Comparison of ENCODE assay signal across 8 cellular contexts in the genomic region with DNA sequence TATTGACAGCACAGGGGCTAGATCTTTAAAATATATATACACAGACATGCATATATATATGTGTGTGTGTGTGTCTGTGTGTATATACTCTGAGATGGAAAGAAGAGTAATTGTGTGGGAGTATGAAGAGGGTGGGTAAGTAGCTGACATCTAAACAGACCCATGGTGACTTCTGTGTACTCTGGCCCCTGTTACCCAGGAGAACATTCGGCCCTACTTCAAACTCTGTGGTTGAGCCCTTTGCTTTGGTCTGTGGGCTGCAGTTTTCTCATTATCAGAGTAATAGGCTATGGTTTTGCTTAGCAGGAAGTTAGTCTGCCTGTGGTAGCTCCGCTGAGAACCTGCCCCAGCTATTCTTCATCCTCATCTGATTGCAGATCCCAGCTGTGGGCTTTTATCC.
DNase-seq lines count a peak whose midpoint lies in the region; ATAC-seq and TF ChIP-seq lines count a peak whose summit lies in the region.

No MANE protein-coding gene starts in this region.

- H3K36me3 ChIP-seq in mesendoderm (ENCODE audit: control insufficient read depth, insufficient read depth, low read length) (no peaks in the 10 kb centered on the region), heart right ventricle (peaks cover 0 to 21% (median 0%) of the 10 kb centered on the region in 9 donors)

- H3K56ac ChIP-seq in mesendoderm (ENCODE audit: low read length) = no peak overlapping the region

- peaks cover 18% of the 10 kb centered on the region for H3K79me2 ChIP-seq in mesendoderm (ENCODE audit: control insufficient read depth, insufficient read depth, low read length)

- H4K8ac ChIP-seq in mesendoderm (ENCODE audit: low read depth, low read length) = no peak overlapping the region

- H3K18ac ChIP-seq in mesendoderm (ENCODE audit: low read length) = no peak overlapping the region

- no peak overlapping the region for H2BK15ac ChIP-seq in mesendoderm (replicated peaks; ENCODE audit: low read depth)

- DNase-seq in GDM1 (lab: John Stamatoyannopoulos, UW) (peak; percentile 23), HT1080 (ENCODE audit: low read depth) (peak; percentile 5), mesendoderm (peak; percentile 72), DMS79 (lab: John Stamatoyannopoulos, UW) (no peak), NCI-H446 (lab: John Stamatoyannopoulos, UW) (no peak), heart right ventricle (no peak)
- peak; percentile 55 for DNase-seq in activated CD8-positive, alpha-beta memory T cell treated with anti-CD3 and anti-CD28 coated beads, Interleukin-2, amount 50 U/mL, for 48 hours

- H4K5ac ChIP-seq in mesendoderm (ENCODE audit: low read length) = no peak overlapping the region

- H3K23ac ChIP-seq in mesendoderm (ENCODE audit: low read length) = no peak overlapping the region

- peaks cover 9% of the 10 kb centered on the region for H3K79me1 ChIP-seq in mesendoderm (ENCODE audit: low read length)

- H3K4me3 ChIP-seq in mesendoderm (ENCODE audit: low read length) = no peak overlapping the region
- no peak overlapping the region for H3K4me3 ChIP-seq in heart right ventricle

- intact Hi-C loops in heart right ventricle (cut with DNase I) = no loop called here

- peaks cover 0 to 13% (median 0%) of the 10 kb centered on the region in 11 donors for H3K9me3 ChIP-seq in heart right ventricle

- WGBS in mesendoderm (ENCODE audit: extremely low coverage, insufficient coverage, low lambda C conversion rate) = no CpG with 5 or more reads among the region's 2 CpGs
- WGBS in heart right ventricle, 2 donors = 60 to 65% methylated on average over 2 of the region's 2 CpGs

- H3K27ac ChIP-seq in mesendoderm (ENCODE audit: low read depth, low read length) (peak overlapping the region; percentile 22), heart right ventricle (peak overlapping the region in 2 of 10 donors; percentile 48 to 65)

- ATAC-seq in GM21360 (IDR thresholded peaks at IDR 0.05; ENCODE audit: unreplicated experiment) = peak; percentile 54
- ATAC-seq in heart right ventricle = no peak

- H3K4ac ChIP-seq in mesendoderm (ENCODE audit: low read depth, low read length) = no peak overlapping the region

- no peak overlapping the region for H2BK5ac ChIP-seq in mesendoderm (ENCODE audit: low read length)

- no peak for TF ChIP-seq CTCF in heart right ventricle (IDR thresholded peaks at IDR 0.05)

- peaks cover 14% of the 10 kb centered on the region for H3K4me1 ChIP-seq in mesendoderm (ENCODE audit: control insufficient read depth, low read depth, low read length)
- H3K4me1 ChIP-seq in heart right ventricle = peaks cover 12 to 57% (median 33%) of the 10 kb centered on the region in 9 donors

- no peak overlapping the region for H3K9ac ChIP-seq in mesendoderm (ENCODE audit: low read length)

- H3K27me3 ChIP-seq in mesendoderm (ENCODE audit: insufficient read depth, low read length, poor library complexity) = no peaks in the 10 kb centered on the region
- H3K27me3 ChIP-seq in heart right ventricle = no peaks in the 10 kb centered on the region

- H2AK5ac ChIP-seq in mesendoderm (ENCODE audit: low read length) = no peak overlapping the region

- H3K4me2 ChIP-seq in mesendoderm (ENCODE audit: low read length) = no peak overlapping the region

- H2BK120ac ChIP-seq in mesendoderm (ENCODE audit: low read depth, low read length) = no peak overlapping the region

Comparison
In these comparisons a context has a peak if more than half of its experiments do, and no peak if none do; other contexts are left out.
1. DNase-seq: peak in GDM1 (single experiment), HT1080 (single experiment), activated CD8-positive, alpha-beta memory T cell treated with anti-CD3 and anti-CD28 coated beads, Interleukin-2, amount 50 U/mL, for 48 hours (single experiment) and mesendoderm (single experiment); none in DMS79 (single experiment), NCI-H446 (0 of 2) and heart right ventricle (0 of 2).